Comparison of ENCODE assay signal across 39 cellular contexts in the genomic region with DNA sequence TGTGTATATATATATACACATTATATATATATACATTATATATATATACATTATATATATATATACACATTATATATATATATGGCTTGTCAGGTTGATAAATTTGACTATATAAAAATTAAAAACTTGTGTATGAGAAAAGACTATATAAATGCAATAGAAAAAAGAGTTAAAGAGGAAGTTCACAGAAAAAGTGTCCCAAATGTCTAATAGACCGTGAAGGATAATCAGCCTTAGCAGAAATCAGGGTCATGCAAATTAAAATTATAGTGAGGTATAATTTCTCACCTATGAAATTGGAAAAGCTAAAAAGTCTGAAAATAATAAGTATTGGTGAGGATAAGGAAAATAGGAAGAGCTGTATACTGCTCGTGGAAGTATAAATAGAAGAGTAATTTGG. TPM values are rescaled to one million over a fixed set of nuclear protein-coding genes. Genes with fewer than 3 reads are reported as not detected.
"Had no signal": no experiment of that assay in that cellular context is flagged by ENCODE, and none has a peak within 500 bp of the region (broad histone marks: within the 10 kb centered on the region; RNA-seq: fewer than 3 reads in every experiment).

No MANE protein-coding gene starts in this region.

- H3K9me3 ChIP-seq: MG63 had no signal

- H3K4me2 ChIP-seq: KMS-11 had no signal

- H3K27ac ChIP-seq: KMS-11 had no signal

- H3K36me3 ChIP-seq: MG63 had no signal

- H3K4me3 ChIP-seq: MG63 had no signal

- H3K9ac ChIP-seq: KMS-11 had no signal

- H3K27me3 ChIP-seq: MG63 had no signal

- DNase-seq: Kasumi-1, MG63, MM.1S, MV-4-11, NCI-H1048, NCI-H1092, NCI-H1092 treated with DMSO at 0.1 percent for 48 hours, NCI-H1105, NCI-H1105 treated with DMSO at 0.1 percent for 48 hours, NCI-H1417, NCI-H1417 treated with DMSO at 0.1 percent for 48 hours, NCI-H1436, NCI-H1436 treated with DMSO at 0.1 percent for 48 hours, NCI-H146, NCI-H1694, NCI-H1694 treated with DMSO at 0.1 percent for 48 hours, NCI-H187, NCI-H187 treated with DMSO at 0.1 percent for 48 hours, NCI-H1930, NCI-H2029, NCI-H2029 treated with DMSO at 0.1 percent for 48 hours, NCI-H2081, NCI-H2081 treated with DMSO at 0.1 percent for 48 hours, NCI-H2107, NCI-H2171, NCI-H2171 treated with DMSO at 0.1 percent for 48 hours, NCI-H2227 treated with DMSO at 0.1 percent for 48 hours, NCI-H226, NCI-H345, NCI-H446, NCI-H446 treated with DMSO at 0.1 percent for 48 hours, NCI-H510A, NCI-H510A treated with DMSO at 0.1 percent for 48 hours, NCI-H524 had no signal

RNA-seq across cellular contexts. Expression of a gene that starts 51.1 kb away (rescaled TPM):
- total RNA-seq: MCF 10A had no signal

RNA-seq across cellular contexts. Expression of a gene that starts 52.9 kb away (rescaled TPM):
- total RNA-seq: LHCN-M2, M059J, MCF 10A, NCI-H460 had no signal
